Comparison of ENCODE assay signal across 8 cellular contexts in the genomic region with DNA sequence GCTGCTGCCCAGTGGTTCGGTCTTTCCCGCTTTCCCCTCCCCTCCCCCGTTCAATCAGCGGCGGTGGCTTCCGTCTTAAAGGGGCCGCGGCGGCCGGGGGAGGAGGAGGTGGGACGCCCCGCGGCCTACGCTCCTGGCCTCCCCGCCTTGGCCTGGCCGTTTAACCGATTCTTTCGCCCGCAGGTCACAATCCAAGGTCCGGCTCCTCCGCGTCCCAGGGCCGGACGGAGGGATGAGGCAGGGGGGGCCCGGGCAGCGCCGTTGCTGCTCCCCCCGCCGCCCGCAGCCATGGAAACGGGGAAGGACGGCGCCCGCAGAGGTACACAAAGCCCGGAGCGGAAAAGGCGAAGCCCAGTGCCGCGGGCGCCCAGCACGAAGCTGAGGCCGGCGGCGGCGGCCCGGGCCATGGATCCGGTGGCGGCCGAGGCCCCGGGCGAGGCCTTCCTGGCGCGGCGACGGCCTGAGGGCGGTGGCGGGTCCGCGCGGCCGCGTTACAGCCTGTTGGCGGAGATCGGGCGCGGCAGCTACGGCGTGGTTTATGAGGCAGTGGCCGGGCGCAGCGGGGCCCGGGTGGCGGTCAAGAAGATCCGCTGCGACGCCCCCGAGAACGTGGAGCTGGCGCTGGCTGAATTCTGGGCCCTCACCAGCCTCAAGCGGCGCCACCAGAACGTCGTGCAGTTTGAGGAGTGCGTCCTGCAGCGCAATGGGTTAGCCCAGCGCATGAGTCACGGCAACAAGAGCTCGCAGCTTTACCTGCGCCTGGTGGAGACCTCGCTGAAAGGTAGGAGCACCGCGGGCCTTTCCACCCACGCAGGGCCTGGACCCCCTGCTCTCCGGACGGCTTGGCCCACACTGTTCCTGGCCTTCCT. TPM values are rescaled to one million over a fixed set of nuclear protein-coding genes. Genes with fewer than 3 reads are reported as not detected.
DNase-seq lines count a peak whose midpoint lies in the region; ATAC-seq and TF ChIP-seq lines count a peak whose summit lies in the region.

No MANE protein-coding gene starts in this region.

- peak overlapping the region; percentile 99 for H3K4me2 ChIP-seq in fibroblast of lung (ENCODE audit: extremely low read depth, insufficient read depth, low read length)

- H3K79me2 ChIP-seq in fibroblast of lung (ENCODE audit: control insufficient read depth, insufficient read depth, low read length) = peaks cover 46% of the 10 kb centered on the region

- BruUV-seq in Panc1 (replicated peaks; lab: Mats Ljungman, UMichigan) = no TSS peak

- intact Hi-C loops in Panc1 (cut with micrococcal nuclease; ENCODE audit: unreplicated experiment) (no loop called here), natural killer cell (cut with micrococcal nuclease) (no loop called here)
- intact Hi-C loops in activated T-helper 1 cell treated with anti-CD3 and anti-CD28 coated beads, Interleukin-12 subunit alpha, Interleukin-12 subunit beta, Interleukin-2, Interleukin-4 antibody, amounts not matched to agents 30 ng/mL and 10 ng/mL and 1 ng/mL, durations not matched to agents 14 hours and 24 hours and 36 hours (cut with micrococcal nuclease) = loop anchor here (1.0 to 5.0 kb wide), 9 partner anchors 16 to 1806 kb away; a partner anchor contains a TSS

- no peak for TF ChIP-seq CTCF in Panc1 (IDR thresholded peaks at IDR 0.05)
- no peak for TF ChIP-seq CTCF in fibroblast of lung (conservative IDR thresholded peaks at IDR 0.05 in 1 of 2, IDR thresholded peaks at IDR 0.05 in 1 of 2; ENCODE audit: low read depth in 1 of 2, low read length in 2 of 2)
- TF ChIP-seq CTCF in natural killer cell (IDR thresholded peaks at IDR 0.05) = no peak

- H3K9me3 Mint-ChIP-seq in activated T-helper 1 cell treated with anti-CD3 and anti-CD28 coated beads, Interleukin-12 subunit alpha, Interleukin-12 subunit beta, Interleukin-2, Interleukin-4 antibody, amounts not matched to agents 30 ng/mL and 10 ng/mL and 1 ng/mL, durations not matched to agents 14 hours and 24 hours and 36 hours = no peaks in the 10 kb centered on the region
- no peaks in the 10 kb centered on the region for H3K9me3 Mint-ChIP-seq in natural killer cell

- POLR2A ChIA-PET in Panc1 (lab: Charles Lee) = interaction anchor here (0.6 kb wide), 1 partner anchor 1248 kb away, joined by 4 read pairs; no protein-coding TSS in a partner anchor

- H3K4me3 Mint-ChIP-seq in activated T-helper 1 cell treated with anti-CD3 and anti-CD28 coated beads, Interleukin-12 subunit alpha, Interleukin-12 subunit beta, Interleukin-2, Interleukin-4 antibody, amounts not matched to agents 30 ng/mL and 10 ng/mL and 1 ng/mL, durations not matched to agents 14 hours and 24 hours and 36 hours = peak overlapping the region; percentile 95
- H3K4me3 Mint-ChIP-seq in natural killer cell = peak overlapping the region; percentile 92

- H3K4me1 ChIP-seq in HUES64 (ENCODE audit: insufficient read depth, low read length) (peaks cover 26% of the 10 kb centered on the region), Panc1 (ENCODE audit: control insufficient read depth, insufficient read depth, low read length) (peaks cover 21% of the 10 kb centered on the region), fibroblast of lung (ENCODE audit: control insufficient read depth, extremely low read depth, insufficient read depth, low read length) (peaks cover 2% of the 10 kb centered on the region)

- peaks cover 40% of the 10 kb centered on the region for H3K4me1 Mint-ChIP-seq in activated T-helper 1 cell treated with anti-CD3 and anti-CD28 coated beads, Interleukin-12 subunit alpha, Interleukin-12 subunit beta, Interleukin-2, Interleukin-4 antibody, amounts not matched to agents 30 ng/mL and 10 ng/mL and 1 ng/mL, durations not matched to agents 14 hours and 24 hours and 36 hours (ENCODE audit: low read depth)
- H3K4me1 Mint-ChIP-seq in natural killer cell = peaks cover 50 to 51% of the 10 kb centered on the region in 2 donors

- ATAC-seq in GM21515 (IDR thresholded peaks at IDR 0.05; ENCODE audit: unreplicated experiment) = peak; percentile 57
- peak; percentile 85 for ATAC-seq in Panc1
- ATAC-seq in natural killer cell = peak; percentile 71 to 86 (median 76)

- no peaks in the 10 kb centered on the region for H4K20me1 ChIP-seq in fibroblast of lung (ENCODE audit: control insufficient read depth, extremely low read depth, insufficient read depth, low read length)

- H3K27ac Mint-ChIP-seq in activated T-helper 1 cell treated with anti-CD3 and anti-CD28 coated beads, Interleukin-12 subunit alpha, Interleukin-12 subunit beta, Interleukin-2, Interleukin-4 antibody, amounts not matched to agents 30 ng/mL and 10 ng/mL and 1 ng/mL, durations not matched to agents 14 hours and 24 hours and 36 hours = peak overlapping the region; percentile 100
- peak overlapping the region; percentile 96 to 97 for H3K27ac Mint-ChIP-seq in natural killer cell

- WGBS in HUES64 = under 1% methylated on average over 95 of the region's 95 CpGs

- H3K27me3 Mint-ChIP-seq in activated T-helper 1 cell treated with anti-CD3 and anti-CD28 coated beads, Interleukin-12 subunit alpha, Interleukin-12 subunit beta, Interleukin-2, Interleukin-4 antibody, amounts not matched to agents 30 ng/mL and 10 ng/mL and 1 ng/mL, durations not matched to agents 14 hours and 24 hours and 36 hours (ENCODE audit: insufficient read depth) = peaks cover 8% of the 10 kb centered on the region
- H3K27me3 Mint-ChIP-seq in natural killer cell (ENCODE audit: low read depth in 2 of 2) = no peaks in the 10 kb centered on the region

- H3K9me3 ChIP-seq in HUES64 (ENCODE audit: insufficient read depth, low read depth, low read length) = no peaks in the 10 kb centered on the region
- H3K9me3 ChIP-seq in Panc1 (ENCODE audit: control insufficient read depth, insufficient read depth, low read depth, low read length) = no peaks in the 10 kb centered on the region
- no peaks in the 10 kb centered on the region for H3K9me3 ChIP-seq in fibroblast of lung (ENCODE audit: control insufficient read depth, insufficient read depth, low read depth, low read length)

- H3K27ac ChIP-seq in HUES64 (ENCODE audit: low read depth, low read length) = peak overlapping the region; percentile 100
- peak overlapping the region; percentile 98 for H3K27ac ChIP-seq in Panc1 (ENCODE audit: low read length)
- peak overlapping the region; percentile 99 for H3K27ac ChIP-seq in fibroblast of lung (ENCODE audit: insufficient read depth, low read length)

- CTCF ChIA-PET in Panc1 (lab: Charles Lee) = interaction anchor here (0.6 kb wide), 2 partner anchors 152 to 633 kb away, joined by 4 read pairs; no protein-coding TSS in a partner anchor

- peak overlapping the region; percentile 88 for H3K4me3 ChIP-seq in HUES64 (ENCODE audit: low read length)
- peak overlapping the region; percentile 83 to 95 for H3K4me3 ChIP-seq in Panc1 (ENCODE audit: low read depth in 2 of 2, low read length in 2 of 2)
- peak overlapping the region; percentile 80 to 95 (median 89) for H3K4me3 ChIP-seq in fibroblast of lung (replicated peaks in 1 of 4; ENCODE audit: control extremely low read depth in 1 of 4, insufficient read depth in 1 of 4, low read depth in 3 of 4, low read length in 4 of 4)

- H3K27me3 ChIP-seq in HUES64 (ENCODE audit: insufficient read depth, low read length) (no peaks in the 10 kb centered on the region), Panc1 (ENCODE audit: control insufficient read depth, insufficient read depth, low read length) (no peaks in the 10 kb centered on the region), fibroblast of lung (ENCODE audit: control insufficient read depth, insufficient read depth, low read length) (no peaks in the 10 kb centered on the region)

- in situ Hi-C loops in Panc1 (cut with HindIII; ENCODE audit: low pct_unique_long_range_greater_than_20kb, low sequenced_read_pairs) = no loop called here

- peaks cover 31% of the 10 kb centered on the region for H3K36me3 ChIP-seq in HUES64 (ENCODE audit: insufficient read depth, low read length)
- peaks cover 12% of the 10 kb centered on the region for H3K36me3 ChIP-seq in Panc1 (ENCODE audit: control insufficient read depth, insufficient read depth, low read length)
- H3K36me3 ChIP-seq in fibroblast of lung (ENCODE audit: control insufficient read depth, insufficient read depth, low read length) = no peaks in the 10 kb centered on the region

- peaks cover 18% of the 10 kb centered on the region for H3K36me3 Mint-ChIP-seq in activated T-helper 1 cell treated with anti-CD3 and anti-CD28 coated beads, Interleukin-12 subunit alpha, Interleukin-12 subunit beta, Interleukin-2, Interleukin-4 antibody, amounts not matched to agents 30 ng/mL and 10 ng/mL and 1 ng/mL, durations not matched to agents 14 hours and 24 hours and 36 hours (ENCODE audit: low read depth)
- no peaks in the 10 kb centered on the region for H3K36me3 Mint-ChIP-seq in natural killer cell

- H3K9ac ChIP-seq in HUES64 (ENCODE audit: low read depth, low read length) (peak overlapping the region; percentile 100), fibroblast of lung (ENCODE audit: insufficient read depth, low read length) (peak overlapping the region; percentile 100)

- peak overlapping the region; percentile 71 for H2AFZ ChIP-seq in fibroblast of lung (ENCODE audit: low read length)

- DNase-seq in DMS114 treated with DMSO at 0.1 percent for 48 hours (lab: John Stamatoyannopoulos, UW; ENCODE audit: unreplicated experiment) (peak; percentile 84), Panc1 (ENCODE audit: low read depth, low spot score) (no peak), fibroblast of lung (ENCODE audit: low read depth in 2 of 2) (peak; percentile 82 to 89), natural killer cell (peak; percentile 86)
- peak; percentile 80 for DNase-seq in activated T-helper 1 cell treated with anti-CD3 and anti-CD28 coated beads, Interleukin-12 subunit alpha, Interleukin-12 subunit beta, Interleukin-2, Interleukin-4 antibody, amounts not matched to agents 30 ng/mL and 10 ng/mL and 1 ng/mL, durations not matched to agents 14 hours and 24 hours and 36 hours (ENCODE audit: low spot score)
- peak; percentile 82 to 97 (median 93) for DNase-seq in stimulated activated naive CD4-positive, alpha-beta T cell (lab: John Stamatoyannopoulos, UW)

RNA-seq across cellular contexts. Expression of a gene that starts 1.2 kb away (rescaled TPM):
- 19.5 TPM for polyA plus RNA-seq in HUES64 (2013, experiment 1 of 2)
- polyA plus RNA-seq in HUES64 (2013, experiment 2 of 2) = 17.9 TPM
- 27.6 TPM for total RNA-seq in Panc1 (2021; ENCODE audit: unreplicated experiment)
- polyA plus RNA-seq in Panc1 (2012; ENCODE audit: insufficient read length) = 10.4 TPM
- 20.7 and 21.3 TPM in 2 replicates for total RNA-seq in activated T-helper 1 cell treated with anti-CD3 and anti-CD28 coated beads, Interleukin-12 subunit alpha, Interleukin-12 subunit beta, Interleukin-2, Interleukin-4 antibody, amounts not matched to agents 30 ng/mL and 10 ng/mL and 1 ng/mL, durations not matched to agents 14 hours and 24 hours and 36 hours
- 11.6 and 14.4 TPM in 2 replicates for total RNA-seq in fibroblast of lung
- 8.5 and 10.6 TPM in 2 replicates for polyA plus RNA-seq in fibroblast of lung
- 7.2 and 7.4 TPM in 2 replicates for polyA plus RNA-seq in fibroblast of lung (2012)
- 21.4 and 23.7 TPM in 2 replicates for polyA minus RNA-seq in fibroblast of lung (ENCODE audit: low replicate concordance)
- 10 to 100 TPM; 18.7 to 24.5 (median 21.9) TPM for total RNA-seq in natural killer cell
